Comparison of ENCODE assay signal across 33 cellular contexts in genomic region chr1:62062087-62062486, GRCh38.
"Had no signal": no experiment of that assay in that cellular context is flagged by ENCODE, and none has a peak within 500 bp of the region (broad histone marks: within the 10 kb centered on the region; RNA-seq: fewer than 3 reads in every experiment).

No MANE protein-coding gene starts in this region.

- H3K27ac Mint-ChIP-seq: activated B cell treated with CpG ODN at 0.5 μM for 24 hours; activated CD4-positive, alpha-beta memory T cell treated with anti-CD3 and anti-CD28 coated beads for 36 hours; activated CD4-positive, alpha-beta T cell treated with anti-CD3 and anti-CD28 coated beads, Interleukin-2, amount 10 ng/mL, durations not matched to agents 24 days and 14 days; activated CD8-positive, alpha-beta T cell treated with anti-CD3 and anti-CD28 coated beads for 36 hours; activated naive CD4-positive, alpha-beta T cell treated with anti-CD3 and anti-CD28 coated beads for 36 hours; activated naive CD4-positive, alpha-beta T cell treated with anti-CD3 and anti-CD28 coated beads, Interleukin-2, amount 50 U/mL, for 72 hours; activated naive CD8-positive, alpha-beta T cell treated with anti-CD3 and anti-CD28 coated beads for 36 hours; activated T-cell treated with anti-CD3 and anti-CD28 coated beads, Interleukin-2, amount 50 U/mL, for 72 hours; activated T-helper 1 cell treated with anti-CD3 and anti-CD28 coated beads, Interleukin-12 subunit alpha, Interleukin-12 subunit beta, Interleukin-2, Interleukin-4 antibody, amounts not matched to agents 30 ng/mL and 10 ng/mL and 1 ng/mL, durations not matched to agents 14 hours and 24 hours and 36 hours; activated T-helper 17 cell treated with anti-CD3 and anti-CD28 coated beads, Interleukin-2, amount 50 U/mL, for 72 hours; T-helper 2 cell treated with Interferon-gamma antibody and Interleukin-4, amounts not matched to agents 5 μg/mL and 100 μg/mL, for 36 hours had no signal

- H3K4me3 Mint-ChIP-seq: activated B cell treated with CpG ODN at 0.5 μM for 24 hours; activated CD4-positive, alpha-beta memory T cell treated with anti-CD3 and anti-CD28 coated beads for 36 hours; activated CD4-positive, alpha-beta T cell treated with anti-CD3 and anti-CD28 coated beads, Interleukin-2, amount 10 ng/mL, durations not matched to agents 24 days and 14 days; activated CD8-positive, alpha-beta T cell treated with anti-CD3 and anti-CD28 coated beads for 36 hours; activated naive CD4-positive, alpha-beta T cell treated with anti-CD3 and anti-CD28 coated beads for 36 hours; activated naive CD8-positive, alpha-beta T cell treated with anti-CD3 and anti-CD28 coated beads for 36 hours; activated T-cell treated with anti-CD3 and anti-CD28 coated beads, Interleukin-2, amount 50 U/mL, for 4 hours; activated T-cell treated with anti-CD3 and anti-CD28 coated beads, Interleukin-2, amount 50 U/mL, for 72 hours; activated T-helper 1 cell treated with anti-CD3 and anti-CD28 coated beads, Interleukin-12 subunit alpha, Interleukin-12 subunit beta, Interleukin-2, Interleukin-4 antibody, amounts not matched to agents 30 ng/mL and 10 ng/mL and 1 ng/mL, durations not matched to agents 14 hours and 24 hours and 36 hours; activated T-helper 17 cell treated with anti-CD3 and anti-CD28 coated beads, Interleukin-2, amount 50 U/mL, for 72 hours; T-helper 2 cell treated with Interferon-gamma antibody and Interleukin-4, amounts not matched to agents 5 μg/mL and 100 μg/mL, for 36 hours had no signal

- H3K27me3 Mint-ChIP-seq: activated B cell treated with CpG ODN at 0.5 μM for 24 hours; activated CD4-positive, alpha-beta memory T cell treated with anti-CD3 and anti-CD28 coated beads for 36 hours; activated CD4-positive, alpha-beta T cell treated with anti-CD3 and anti-CD28 coated beads, Interleukin-2, amount 10 ng/mL, durations not matched to agents 24 days and 14 days; activated CD8-positive, alpha-beta T cell treated with anti-CD3 and anti-CD28 coated beads for 36 hours; activated naive CD8-positive, alpha-beta T cell treated with anti-CD3 and anti-CD28 coated beads for 36 hours; activated T-helper 17 cell treated with anti-CD3 and anti-CD28 coated beads, Interleukin-2, amount 50 U/mL, for 72 hours had no signal

- H3K4me1 Mint-ChIP-seq: activated B cell treated with CpG ODN at 0.5 μM for 24 hours; activated CD4-positive, alpha-beta T cell treated with anti-CD3 and anti-CD28 coated beads, Interleukin-2, amount 10 ng/mL, durations not matched to agents 24 days and 14 days; activated naive CD8-positive, alpha-beta T cell treated with anti-CD3 and anti-CD28 coated beads for 36 hours had no signal

- H3K36me3 ChIP-seq: adrenal gland, brain microvascular endothelial cell, breast epithelium had no signal

- H3K27me3 ChIP-seq: adrenal gland, body of pancreas, brain microvascular endothelial cell, breast epithelium had no signal

- H3K4me3 ChIP-seq: adrenal gland, body of pancreas, breast epithelium had no signal

- H3K27ac ChIP-seq: adrenal gland, body of pancreas, brain microvascular endothelial cell, breast epithelium, VCaP had no signal

- ATAC-seq: activated CD8-positive, alpha-beta T cell treated with anti-CD3 and anti-CD28 coated beads for 36 hours; activated naive CD4-positive, alpha-beta T cell treated with anti-CD3 and anti-CD28 coated beads, Interleukin-2, amount 50 U/mL, for 72 hours; activated T-cell treated with anti-CD3 and anti-CD28 coated beads, Interleukin-2, amount 50 U/mL, for 4 hours; activated T-cell treated with anti-CD3 and anti-CD28 coated beads, Interleukin-2, amount 50 U/mL, for 72 hours; activated T-helper 17 cell treated with anti-CD3 and anti-CD28 coated beads, Interleukin-2, amount 50 U/mL, for 72 hours; body of pancreas had no signal

- H3K9me3 ChIP-seq: adrenal gland, body of pancreas had no signal

- H3K4me1 ChIP-seq: adrenal gland, body of pancreas, breast epithelium had no signal

- DNase-seq: activated B cell treated with CpG ODN at 0.5 μM for 24 hours; activated CD4-positive, alpha-beta memory T cell treated with anti-CD3 and anti-CD28 coated beads for 36 hours; activated CD4-positive, alpha-beta T cell treated with anti-CD3 and anti-CD28 coated beads for 4 hours; activated CD4-positive, alpha-beta T cell treated with anti-CD3 and anti-CD28 coated beads, Interleukin-2, amount 10 ng/mL, durations not matched to agents 24 days and 14 days; activated CD4-positive, alpha-beta T cell treated with anti-CD3 and anti-CD28 coated beads, Interleukin-2, amount 50 U/mL, for 1 hour; activated CD4-positive, alpha-beta T cell treated with anti-CD3 and anti-CD28 coated beads, Interleukin-2, amount 50 U/mL, for 4 hours; activated CD4-positive, CD25-positive, alpha-beta regulatory T cell treated with anti-CD3 and anti-CD28 coated beads, Interleukin-2, amount 50 U/mL, for 72 hours; activated CD8-positive, alpha-beta memory T cell treated with anti-CD3 and anti-CD28 coated beads, Interleukin-2, amount 50 U/mL, for 4 hours; activated CD8-positive, alpha-beta T cell treated with anti-CD3 and anti-CD28 coated beads for 36 hours; activated effector memory CD4-positive, alpha-beta T cell treated with anti-CD3 and anti-CD28 coated beads, Interleukin-2, amount 50 U/mL, for 16 hours; activated gamma-delta T cell treated with Interleukin-2 at 50 U/mL for 16 hours; activated naive CD4-positive, alpha-beta T cell; activated naive CD4-positive, alpha-beta T cell treated with anti-CD3 and anti-CD28 coated beads for 36 hours; activated naive CD4-positive, alpha-beta T cell treated with anti-CD3 and anti-CD28 coated beads, Interleukin-2, amount 50 U/mL, for 16 hours; activated naive CD8-positive, alpha-beta T cell treated with anti-CD3 and anti-CD28 coated beads for 36 hours; activated T-cell treated with anti-CD3 and anti-CD28 coated beads for 4 hours; activated T-cell treated with anti-CD3 and anti-CD28 coated beads, Interleukin-2, amount 50 U/mL, for 1 hour; activated T-cell treated with anti-CD3 and anti-CD28 coated beads, Interleukin-2, amount 50 U/mL, for 4 hours; activated T-cell treated with anti-CD3 and anti-CD28 coated beads, Interleukin-2, amount 50 U/mL, for 72 hours; adrenal gland; amniotic stem cell; aorta; body of pancreas; brain microvascular endothelial cell; central memory CD4-positive, alpha-beta T cell; T-helper 2 cell; T-helper 9 cell had no signal

- H3K9me3 Mint-ChIP-seq: activated CD4-positive, alpha-beta T cell treated with anti-CD3 and anti-CD28 coated beads, Interleukin-2, amount 10 ng/mL, durations not matched to agents 24 days and 14 days; activated CD8-positive, alpha-beta T cell treated with anti-CD3 and anti-CD28 coated beads for 36 hours; activated naive CD4-positive, alpha-beta T cell treated with anti-CD3 and anti-CD28 coated beads, Interleukin-2, amount 50 U/mL, for 72 hours; activated naive CD8-positive, alpha-beta T cell treated with anti-CD3 and anti-CD28 coated beads for 36 hours; activated T-cell treated with anti-CD3 and anti-CD28 coated beads, Interleukin-2, amount 50 U/mL, for 4 hours; activated T-helper 1 cell treated with anti-CD3 and anti-CD28 coated beads, Interleukin-12 subunit alpha, Interleukin-12 subunit beta, Interleukin-2, Interleukin-4 antibody, amounts not matched to agents 30 ng/mL and 10 ng/mL and 1 ng/mL, durations not matched to agents 14 hours and 24 hours and 36 hours; activated T-helper 17 cell treated with anti-CD3 and anti-CD28 coated beads, Interleukin-2, amount 50 U/mL, for 72 hours; T-helper 2 cell treated with Interferon-gamma antibody and Interleukin-4, amounts not matched to agents 5 μg/mL and 100 μg/mL, for 36 hours had no signal
